Comparison of ENCODE assay signal across 8 cellular contexts in the genomic region with DNA sequence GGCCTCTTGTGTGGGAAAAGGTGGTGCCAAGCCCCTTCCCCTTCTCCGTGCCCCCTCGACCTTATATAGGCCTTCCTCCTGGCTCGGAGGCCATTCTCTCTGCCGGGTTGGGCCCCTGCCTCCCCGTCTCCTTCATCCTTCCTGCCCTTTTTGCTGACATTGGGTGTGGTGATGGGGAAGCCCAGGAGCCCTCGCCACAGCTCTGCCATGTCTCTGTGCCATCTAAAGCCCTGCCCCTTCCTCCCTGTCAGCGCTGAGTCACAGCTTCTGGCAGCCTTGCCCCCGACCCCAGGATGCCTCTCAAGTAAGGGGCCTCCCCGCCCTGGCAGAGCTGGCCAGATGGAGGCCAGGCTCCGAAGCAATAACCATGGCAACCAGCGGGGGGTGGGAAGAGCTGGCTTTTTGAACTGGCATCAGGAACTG. TPM values are rescaled to one million over a fixed set of nuclear protein-coding genes. Genes with fewer than 3 reads are reported as not detected.
DNase-seq lines count a peak whose midpoint lies in the region; ATAC-seq, FAIRE-seq and TF ChIP-seq lines count a peak whose summit lies in the region.

No MANE protein-coding gene starts in this region.

- TF ChIP-seq RAD21 in H1 (IDR thresholded peaks at IDR 0.05 in 1 of 2, conservative IDR thresholded peaks at IDR 0.05 in 1 of 2; ENCODE audit: low read depth in 2 of 2, low read length in 2 of 2) = peak; percentile 5 to 28; a peak in 1 of 4 replicates

- peaks cover 8% of the 10 kb centered on the region; the same call in 1 of the 2 replicates for H3K23me2 ChIP-seq in H1 (ENCODE audit: low read depth, low read length)

- H3K27me3 ChIP-seq in H1 (replicated peaks in 1 of 4; ENCODE audit: control insufficient read depth in 3 of 4, extremely low read depth in 1 of 4, insufficient read depth in 3 of 4, low read length in 3 of 4) (no peaks in the 10 kb centered on the region), stomach (no peaks in the 10 kb centered on the region)

- H3K36me3 ChIP-seq in H1 (ENCODE audit: control insufficient read depth in 2 of 4, insufficient read depth in 4 of 4, low read length in 3 of 4) = peaks cover 11 to 43% (median 18%) of the 10 kb centered on the region in 4 experiments; a peak in 6 of 8 replicates
- H3K36me3 ChIP-seq in stomach = peaks cover 37 to 81% (median 71%) of the 10 kb centered on the region in 4 donors

- peaks cover 5% of the 10 kb centered on the region; the same call in 1 of the 2 replicates for H3K79me1 ChIP-seq in H1 (ENCODE audit: low read depth, low read length)

- no peak overlapping the region for H4K5ac ChIP-seq in H1 (ENCODE audit: insufficient read length, low read depth, low read length)

- TF ChIP-seq CTCF in H1 (IDR thresholded peaks at IDR 0.05; ENCODE audit: control extremely low read depth in 1 of 3, insufficient read depth in 1 of 3, low read depth in 1 of 3, low read length in 3 of 3) (peak; percentile 12 to 24 (median 15); a peak in 3 of 4 replicates), stomach (IDR thresholded peaks at IDR 0.05) (no peak)

- H3K27ac ChIP-seq in H1 (ENCODE audit: low read depth, low read length) (no peak overlapping the region), stomach (peak overlapping the region in 4 of 5 donors; percentile 69 to 87 (median 76))

- no peak overlapping the region for H4K91ac ChIP-seq in H1 (replicated peaks; ENCODE audit: insufficient read length, low read length)

- H3K4ac ChIP-seq in H1 (replicated peaks; ENCODE audit: insufficient read length, low read depth, low read length) = no peak overlapping the region

- no peak overlapping the region for H3K4me3 ChIP-seq in H1 (ENCODE audit: extremely low read depth in 1 of 4, insufficient read depth in 2 of 4, low read depth in 3 of 4, low read length in 4 of 4)
- H3K4me3 ChIP-seq in stomach = no peak overlapping the region

- no peak overlapping the region for H3K18ac ChIP-seq in H1 (ENCODE audit: extremely low read depth, low read length)

- H3K9ac ChIP-seq in H1 (replicated peaks in 1 of 4; ENCODE audit: extremely low read depth in 1 of 4, low read depth in 3 of 4, low read length in 3 of 4) = no peak overlapping the region

- no peak overlapping the region for H4K8ac ChIP-seq in H1 (ENCODE audit: extremely low read depth, insufficient read depth, low read length)

- H3K4me2 ChIP-seq in H1 (ENCODE audit: insufficient read depth in 1 of 2, low read depth in 2 of 2, low read length in 2 of 2) = no peak overlapping the region

- peaks cover 8% of the 10 kb centered on the region for H3K36me3 Mint-ChIP-seq in natural killer cell treated with Interleukin-12 subunit alpha and Interleukin-12 subunit beta and Interleukin-15 and Interleukin-18, amount 100 ng/mL, for 72 hours

- H2AFZ ChIP-seq in H1 (ENCODE audit: low read length) = no peak overlapping the region

- peak; percentile 4 to 14 for DNase-seq in AML-193 (lab: John Stamatoyannopoulos, UW)
- peak; percentile 95 to 97 for DNase-seq in NCI-H446 (lab: John Stamatoyannopoulos, UW)
- DNase-seq in activated CD8-positive, alpha-beta memory T cell treated with anti-CD3 and anti-CD28 coated beads for 24 hours = peak; percentile 85
- peak in 1 of 2 experiments; percentile 72 for DNase-seq in H1 (ENCODE audit: low read depth in 1 of 2, low spot score in 2 of 2)
- peak; percentile 92 for DNase-seq in natural killer cell treated with Interleukin-12 subunit alpha and Interleukin-12 subunit beta and Interleukin-15 and Interleukin-18, amount 100 ng/mL, for 72 hours (ENCODE audit: low spot score)
- DNase-seq in stomach = peak; percentile 40

- H3K79me2 ChIP-seq in H1 (ENCODE audit: control insufficient read depth in 1 of 2, insufficient read depth in 2 of 2, low read length in 2 of 2) = peaks cover 0 to 12% of the 10 kb centered on the region in 2 experiments; a peak in 2 of 4 replicates

- H3K4me3 Mint-ChIP-seq in natural killer cell treated with Interleukin-12 subunit alpha and Interleukin-12 subunit beta and Interleukin-15 and Interleukin-18, amount 100 ng/mL, for 72 hours = peak overlapping the region; percentile 79

- H3K27me3 Mint-ChIP-seq in natural killer cell treated with Interleukin-12 subunit alpha and Interleukin-12 subunit beta and Interleukin-15 and Interleukin-18, amount 100 ng/mL, for 72 hours = no peaks in the 10 kb centered on the region

- H2BK5ac ChIP-seq in H1 (ENCODE audit: low read depth, low read length) = peak overlapping the region; percentile 63

- H2BK12ac ChIP-seq in H1 (ENCODE audit: low read depth, low read length) = no peak overlapping the region

- ATAC-seq in GM19351 (IDR thresholded peaks at IDR 0.05; ENCODE audit: unreplicated experiment) = peak; percentile 37
- ATAC-seq in natural killer cell treated with Interleukin-12 subunit alpha and Interleukin-12 subunit beta and Interleukin-15 and Interleukin-18, amount 100 ng/mL, for 72 hours = peak; percentile 93 to 94
- ATAC-seq in HG03039 (IDR thresholded peaks at IDR 0.05; ENCODE audit: unreplicated experiment) = no peak

- H2BK120ac ChIP-seq in H1 (replicated peaks; ENCODE audit: low read depth, low read length) = no peak overlapping the region

- H4K20me1 ChIP-seq in H1 (replicated peaks in 1 of 2; ENCODE audit: control insufficient read depth in 1 of 2, insufficient read depth in 2 of 2, low read length in 2 of 2) = peaks cover 0 to 11% of the 10 kb centered on the region in 2 experiments

- peaks cover 4% of the 10 kb centered on the region for H3K9me3 Mint-ChIP-seq in natural killer cell treated with Interleukin-12 subunit alpha and Interleukin-12 subunit beta and Interleukin-15 and Interleukin-18, amount 100 ng/mL, for 72 hours

- TF ChIP-seq POLR2A in H1 (IDR thresholded peaks at IDR 0.05; ENCODE audit: control extremely low read depth in 1 of 2, low read depth in 2 of 2, low read length in 2 of 2) = no peak
- TF ChIP-seq POLR2A in stomach (IDR thresholded peaks at IDR 0.05) = no peak

- peaks cover 40 to 46% of the 10 kb centered on the region in 2 donors for H3K4me1 Mint-ChIP-seq in natural killer cell treated with Interleukin-12 subunit alpha and Interleukin-12 subunit beta and Interleukin-15 and Interleukin-18, amount 100 ng/mL, for 72 hours (ENCODE audit: low read depth in 2 of 2)

- no peak overlapping the region for H3K14ac ChIP-seq in H1 (ENCODE audit: insufficient read length)

- H2AK5ac ChIP-seq in H1 (ENCODE audit: low read depth, low read length) = 0 out of 2 replicates have a peak overlapping the region, but pooled peaks have one; percentile 5

- no peak overlapping the region for H2BK15ac ChIP-seq in H1 (ENCODE audit: low read length)

- CTCF ChIA-PET in H1 (lab: Charles Lee; ENCODE audit: partially characterized antibody) = interaction anchor here (0.6 to 4.5 kb wide), 11 partner anchors 10 to 207 kb away, joined by 3 to 39 read pairs (median 4); partner anchors contain the start of gene CDKN2AIPNL

- peak overlapping the region; percentile 97 to 98 for H3K27ac Mint-ChIP-seq in natural killer cell treated with Interleukin-12 subunit alpha and Interleukin-12 subunit beta and Interleukin-15 and Interleukin-18, amount 100 ng/mL, for 72 hours

- POLR2A ChIA-PET in H1 (lab: Charles Lee; ENCODE audit: partially characterized antibody) = interaction anchor here (1.0 to 1.6 kb wide), 4 partner anchors 14 to 145 kb away, joined by 3 to 6 read pairs (median 3); partner anchors contain the start of gene CDKN2AIPNL

- H3K9me3 ChIP-seq in H1 (ENCODE audit: insufficient read depth in 2 of 2, low read depth in 1 of 2, low read length in 1 of 2) (no peaks in the 10 kb centered on the region), stomach (no peaks in the 10 kb centered on the region)

- intact Hi-C loops in stomach (cut with DNase I; ENCODE audit: low total_unique reads) = no loop called here

- no peak for FAIRE-seq in H1 (lab: Jason Lieb, UNC)

- no peak overlapping the region for H3K23ac ChIP-seq in H1 (ENCODE audit: insufficient read length)

- H3K4me1 ChIP-seq in H1 (replicated peaks in 1 of 4; ENCODE audit: control insufficient read depth in 3 of 4, insufficient read depth in 4 of 4, low read length in 3 of 4) = peaks cover 0 to 9% (median 1%) of the 10 kb centered on the region in 4 experiments; a peak in 4 of 7 replicates
- H3K4me1 ChIP-seq in stomach = peaks cover 47 to 56% (median 51%) of the 10 kb centered on the region in 4 donors

- H3K56ac ChIP-seq in H1 (replicated peaks; ENCODE audit: insufficient read length, low read depth, low read length) = peak overlapping the region; percentile 99

- TF ChIP-seq EP300 in H1 (IDR thresholded peaks at IDR 0.05; ENCODE audit: borderline replicate concordance in 1 of 2, low read depth in 2 of 2, low read length in 2 of 2) (no peak), stomach (IDR thresholded peaks at IDR 0.05) (no peak)

- H2BK20ac ChIP-seq in H1 (ENCODE audit: low read length) = no peak overlapping the region

- 83% methylated on average over 11 of the region's 11 CpGs; no CpG with 5 or more reads in 1 of the 2 experiments for WGBS in H1 (ENCODE audit: extremely low coverage in 1 of 2, insufficient coverage in 1 of 2, insufficient read length in 1 of 2, insufficient replicate concordance in 2 of 2, low coverage in 1 of 2, low lambda C conversion rate in 2 of 2, missing lambda C conversion rate in 1 of 2), 2 experiments
- 46 to 59% (median 52%) methylated on average over 8 to 11 of the region's 11 CpGs for WGBS in stomach, 5 donors

TF ChIP-seq in H1, 55 proteins besides CTCF, POLR2A, EP300 and RAD21:
- TF ChIP-seq NRF1 (IDR thresholded peaks at IDR 0.05; ENCODE audit: low read depth, low read length) (no peak), BACH1 (IDR thresholded peaks at IDR 0.05; ENCODE audit: low read length) (0 out of 2 replicates have a peak, but pooled peaks have one; percentile 10), RXRA (IDR thresholded peaks at IDR 0.05; ENCODE audit: insufficient read depth, low read depth, low read length) (no peak), MAFK (IDR thresholded peaks at IDR 0.05; ENCODE audit: low read depth, low read length) (peak; percentile 36; the same call in 1 of the 2 replicates), BRCA1 (IDR thresholded peaks at IDR 0.05; ENCODE audit: low read depth, low read length) (no peak)

RNA-seq across cellular contexts. Expression of gene JADE2, which starts 30.4 kb away (rescaled TPM):
- 55.8 and 59.4 TPM in 2 replicates for total RNA-seq in H1 (2021; fragmentation: NEBNext Ultra II Directional; extraction: Animal tissue kit (Norgen Biotek cat#: 25700))
- polyA plus RNA-seq in H1 (2011; rRNA removed) (19.2 and 21.9 TPM in 2 replicates), stomach (10 to 100 TPM in 1 of 3 donors, 1 to 10 TPM in 2; 6.2 to 13.0 (median 6.6) TPM)
- 19.5 TPM for polyA plus RNA-seq in H1 (2011; cell fraction: cytosol; rRNA removed)
- 28.6 TPM for polyA plus RNA-seq in H1 (2011; cell fraction: nucleus; rRNA removed)
- polyA plus RNA-seq in H1 (2012, experiment 1 of 2) = 15.9 to 23.0 TPM (median 22.1 TPM) in 4 replicates
- 19.7 TPM for polyA plus RNA-seq in H1 (2012, experiment 2 of 2)
- polyA plus RNA-seq in H1 (2013, experiment 1 of 2) = 14.6 TPM
- 14.5 TPM for polyA plus RNA-seq in H1 (2013, experiment 2 of 2)
- polyA minus RNA-seq in H1 (2011; rRNA and poly(A)+ RNA removed) = 42.6 and 49.2 TPM in 2 replicates
- 24.7 TPM for polyA minus RNA-seq in H1 (2011; cell fraction: cytosol; rRNA and poly(A)+ RNA removed)
- polyA minus RNA-seq in H1 (2011; cell fraction: nucleus; rRNA and poly(A)+ RNA removed) = 26.6 TPM
- total RNA-seq in natural killer cell treated with Interleukin-12 subunit alpha and Interleukin-12 subunit beta and Interleukin-15 and Interleukin-18, amount 100 ng/mL, for 72 hours = 10 to 100 TPM; 45.2 to 70.8 TPM
- total RNA-seq in stomach = 100 to 1,000 TPM in 1 of 5 donors, 10 to 100 TPM in 4; 16.7 to 109 (median 47.3) TPM

Comparison
In these comparisons a context has a peak if more than half of its experiments do, and no peak if none do; other contexts are left out.
1. CTCF ChIP-seq: peak in H1 (3 of 3); none in stomach (0 of 7).